ENCODE assay signal across 14 cellular contexts in the genomic region with DNA sequence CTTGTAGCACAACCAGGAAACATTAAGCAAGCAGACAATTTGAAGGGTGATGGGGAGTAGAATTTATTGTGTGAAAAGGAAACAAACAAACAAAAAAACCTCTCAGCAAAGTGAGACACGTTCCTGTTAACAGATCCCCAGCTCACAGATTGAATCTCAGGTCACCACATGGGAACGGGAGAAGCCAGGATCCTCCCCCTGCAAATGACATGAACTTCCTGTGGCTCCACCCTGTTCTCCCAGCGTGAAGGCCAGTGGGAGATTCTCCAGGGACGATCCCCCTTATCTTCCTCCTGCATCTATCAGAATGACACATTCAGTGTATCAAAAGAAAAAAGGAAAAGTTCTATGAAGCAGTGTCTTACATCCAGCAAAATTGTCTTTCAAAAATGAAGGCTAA.
"Had no signal": no experiment of that assay in that cellular context is flagged by ENCODE, and none has a peak within 500 bp of the region (broad histone marks: within the 10 kb centered on the region; RNA-seq: fewer than 3 reads in every experiment).

No MANE protein-coding gene starts in this region.

- H3K4me3 ChIP-seq: esophagus muscularis mucosa, heart left ventricle, left lung, sigmoid colon, suprapubic skin had no signal

- H3K27ac Mint-ChIP-seq: activated CD4-positive, alpha-beta memory T cell treated with anti-CD3 and anti-CD28 coated beads for 36 hours; activated naive CD8-positive, alpha-beta T cell treated with anti-CD3 and anti-CD28 coated beads for 36 hours; memory B cell; nephron; type B pancreatic cell had no signal

- H3K27me3 ChIP-seq: esophagus muscularis mucosa, heart left ventricle, left lung, sigmoid colon, suprapubic skin had no signal

- H3K36me3 Mint-ChIP-seq: activated CD4-positive, alpha-beta memory T cell treated with anti-CD3 and anti-CD28 coated beads for 36 hours; activated naive CD8-positive, alpha-beta T cell treated with anti-CD3 and anti-CD28 coated beads for 36 hours; memory B cell; type B pancreatic cell had no signal

- H3K4me1 ChIP-seq: esophagus muscularis mucosa, heart left ventricle, left lung, sigmoid colon, suprapubic skin had no signal

- DNase-seq: activated CD4-positive, alpha-beta memory T cell treated with anti-CD3 and anti-CD28 coated beads for 36 hours; activated effector memory CD4-positive, alpha-beta T cell treated with anti-CD3 and anti-CD28 coated beads, Interleukin-2, amount 50 U/mL, for 16 hours; activated naive CD8-positive, alpha-beta T cell treated with anti-CD3 and anti-CD28 coated beads for 36 hours; activated T-cell treated with anti-CD3 and anti-CD28 coated beads, Interleukin-2, amount 50 U/mL, for 4 hours; heart left ventricle; islet precursor cell; left lung; sigmoid colon; stimulated activated naive CD4-positive, alpha-beta T cell treated with Interleukin-2 at 50 U/mL for 16 hours had no signal

- H3K36me3 ChIP-seq: esophagus muscularis mucosa, heart left ventricle, left lung, sigmoid colon, suprapubic skin had no signal

- ATAC-seq: activated T-cell treated with anti-CD3 and anti-CD28 coated beads, Interleukin-2, amount 50 U/mL, for 4 hours; heart left ventricle; left lung had no signal

- H3K9me3 Mint-ChIP-seq: activated T-cell treated with anti-CD3 and anti-CD28 coated beads, Interleukin-2, amount 50 U/mL, for 4 hours had no signal

- H3K27ac ChIP-seq: esophagus muscularis mucosa, heart left ventricle, left lung, sigmoid colon, suprapubic skin had no signal
